ENCODE assay signal across 1 cellular context in the genomic region with DNA sequence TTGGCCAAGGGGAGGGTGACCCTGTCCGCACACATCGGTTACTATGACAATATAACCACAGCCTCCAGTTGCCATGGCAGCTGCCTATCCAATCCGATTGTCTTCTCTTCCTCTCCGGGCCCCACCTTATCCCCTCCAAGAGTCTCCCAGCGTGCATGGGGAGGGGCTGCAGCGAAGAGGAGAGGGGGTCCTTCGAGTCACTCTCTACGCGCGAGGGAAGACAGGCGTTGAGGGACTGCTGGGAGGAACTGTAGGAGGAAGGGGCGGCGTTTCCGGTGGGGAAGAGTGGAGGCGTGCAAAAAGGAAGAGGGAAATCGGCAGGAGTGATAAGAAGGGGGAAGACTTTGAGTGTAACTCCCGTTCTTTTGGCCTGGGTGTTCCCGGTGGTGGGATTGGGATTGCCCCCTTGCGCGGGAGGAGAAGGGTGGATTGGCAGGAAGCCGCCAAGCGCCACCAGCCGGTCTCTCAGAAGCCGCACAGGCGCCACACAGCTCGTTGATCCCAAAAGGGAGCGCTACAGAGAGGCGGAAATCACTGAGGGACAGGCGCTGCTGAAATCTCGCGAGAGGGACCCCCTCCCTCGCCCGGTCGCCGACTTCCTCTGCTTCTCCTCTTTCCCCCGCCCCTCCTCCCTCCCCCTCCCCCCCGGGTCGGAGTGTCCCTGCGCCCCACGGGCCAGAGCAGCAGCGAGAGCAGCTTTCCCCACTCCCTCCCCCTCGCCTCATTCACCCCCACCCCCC.
TF ChIP-seq lines count a peak whose summit lies in the region.

No MANE protein-coding gene starts in this region.

TF ChIP-seq in HepG2, 621 proteins besides CTCF, POLR2A, EP300 and RAD21 (continued from another document and continues in another):
- TF ChIP-seq, protein P1, sequence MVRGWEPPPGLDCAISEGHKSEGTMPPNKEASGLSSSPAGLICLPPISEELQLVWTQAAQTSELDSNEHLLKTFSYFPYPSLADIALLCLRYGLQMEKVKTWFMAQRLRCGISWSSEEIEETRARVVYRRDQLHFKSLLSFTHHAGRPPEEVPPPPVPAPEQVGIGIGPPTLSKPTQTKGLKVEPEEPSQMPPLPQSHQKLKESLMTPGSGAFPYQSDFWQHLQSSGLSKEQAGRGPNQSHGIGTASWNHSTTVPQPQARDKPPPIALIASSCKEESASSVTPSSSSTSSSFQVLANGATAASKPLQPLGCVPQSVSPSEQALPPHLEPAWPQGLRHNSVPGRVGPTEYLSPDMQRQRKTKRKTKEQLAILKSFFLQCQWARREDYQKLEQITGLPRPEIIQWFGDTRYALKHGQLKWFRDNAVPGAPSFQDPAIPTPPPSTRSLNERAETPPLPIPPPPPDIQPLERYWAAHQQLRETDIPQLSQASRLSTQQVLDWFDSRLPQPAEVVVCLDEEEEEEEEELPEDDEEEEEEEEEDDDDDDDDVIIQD (CRISPR knock-in tag; IDR thresholded peaks at IDR 0.05; ENCODE audit: low read depth) = no peak; the same call in 1 of the 2 replicates
- TF ChIP-seq, protein P2, sequence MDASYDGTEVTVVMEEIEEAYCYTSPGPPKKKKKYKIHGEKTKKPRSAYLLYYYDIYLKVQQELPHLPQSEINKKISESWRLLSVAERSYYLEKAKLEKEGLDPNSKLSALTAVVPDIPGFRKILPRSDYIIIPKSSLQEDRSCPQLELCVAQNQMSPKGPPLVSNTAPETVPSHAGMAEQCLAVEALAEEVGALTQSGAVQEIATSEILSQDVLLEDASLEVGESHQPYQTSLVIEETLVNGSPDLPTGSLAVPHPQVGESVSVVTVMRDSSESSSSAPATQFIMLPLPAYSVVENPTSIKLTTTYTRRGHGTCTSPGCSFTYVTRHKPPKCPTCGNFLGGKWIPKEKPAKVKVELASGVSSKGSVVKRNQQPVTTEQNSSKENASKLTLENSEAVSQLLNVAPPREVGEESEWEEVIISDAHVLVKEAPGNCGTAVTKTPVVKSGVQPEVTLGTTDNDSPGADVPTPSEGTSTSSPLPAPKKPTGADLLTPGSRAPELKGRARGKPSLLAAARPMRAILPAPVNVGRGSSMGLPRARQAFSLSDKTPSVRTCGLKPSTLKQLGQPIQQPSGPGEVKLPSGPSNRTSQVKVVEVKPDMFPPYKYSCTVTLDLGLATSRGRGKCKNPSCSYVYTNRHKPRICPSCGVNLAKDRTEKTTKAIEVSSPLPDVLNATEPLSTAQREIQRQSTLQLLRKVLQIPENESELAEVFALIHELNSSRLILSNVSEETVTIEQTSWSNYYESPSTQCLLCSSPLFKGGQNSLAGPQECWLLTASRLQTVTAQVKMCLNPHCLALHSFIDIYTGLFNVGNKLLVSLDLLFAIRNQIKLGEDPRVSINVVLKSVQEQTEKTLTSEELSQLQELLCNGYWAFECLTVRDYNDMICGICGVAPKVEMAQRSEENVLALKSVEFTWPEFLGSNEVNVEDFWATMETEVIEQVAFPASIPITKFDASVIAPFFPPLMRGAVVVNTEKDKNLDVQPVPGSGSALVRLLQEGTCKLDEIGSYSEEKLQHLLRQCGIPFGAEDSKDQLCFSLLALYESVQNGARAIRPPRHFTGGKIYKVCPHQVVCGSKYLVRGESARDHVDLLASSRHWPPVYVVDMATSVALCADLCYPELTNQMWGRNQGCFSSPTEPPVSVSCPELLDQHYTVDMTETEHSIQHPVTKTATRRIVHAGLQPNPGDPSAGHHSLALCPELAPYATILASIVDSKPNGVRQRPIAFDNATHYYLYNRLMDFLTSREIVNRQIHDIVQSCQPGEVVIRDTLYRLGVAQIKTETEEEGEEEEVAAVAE (CRISPR knock-in tag; IDR thresholded peaks at IDR 0.05; ENCODE audit: borderline replicate concordance) = peak; percentile 88; the same call in 1 of the 2 replicates
- TF ChIP-seq, protein P3, sequence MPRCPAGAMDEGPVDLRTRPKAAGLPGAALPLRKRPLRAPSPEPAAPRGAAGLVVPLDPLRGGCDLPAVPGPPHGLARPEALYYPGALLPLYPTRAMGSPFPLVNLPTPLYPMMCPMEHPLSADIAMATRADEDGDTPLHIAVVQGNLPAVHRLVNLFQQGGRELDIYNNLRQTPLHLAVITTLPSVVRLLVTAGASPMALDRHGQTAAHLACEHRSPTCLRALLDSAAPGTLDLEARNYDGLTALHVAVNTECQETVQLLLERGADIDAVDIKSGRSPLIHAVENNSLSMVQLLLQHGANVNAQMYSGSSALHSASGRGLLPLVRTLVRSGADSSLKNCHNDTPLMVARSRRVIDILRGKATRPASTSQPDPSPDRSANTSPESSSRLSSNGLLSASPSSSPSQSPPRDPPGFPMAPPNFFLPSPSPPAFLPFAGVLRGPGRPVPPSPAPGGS (CRISPR knock-in tag; IDR thresholded peaks at IDR 0.05) = no peak
- TF ChIP-seq SP2 (CRISPR knock-in tag; IDR thresholded peaks at IDR 0.05) (peak; percentile 48; the same call in 1 of the 2 replicates), TGIF2 (CRISPR knock-in tag; IDR thresholded peaks at IDR 0.05) (peak; percentile 77), ZNF552 (CRISPR knock-in tag; IDR thresholded peaks at IDR 0.05; ENCODE audit: borderline replicate concordance) (no peak), EED (CRISPR knock-in tag; IDR thresholded peaks at IDR 0.05) (no peak), ZNF674 (CRISPR knock-in tag; IDR thresholded peaks at IDR 0.05; ENCODE audit: low read depth) (no peak), ZNF816 (CRISPR knock-in tag; IDR thresholded peaks at IDR 0.05; ENCODE audit: borderline replicate concordance) (peak; percentile 40; the same call in 1 of the 2 replicates), KDM6A (CRISPR knock-in tag; IDR thresholded peaks at IDR 0.05; ENCODE audit: low read depth) (no peak), ZNF382 (CRISPR knock-in tag; IDR thresholded peaks at IDR 0.05; ENCODE audit: borderline replicate concordance) (no peak), ZNF589 (CRISPR knock-in tag; conservative IDR thresholded peaks at IDR 0.05) (0 out of 2 replicates have a peak, but pooled peaks have one; percentile 16), SALL2 (CRISPR knock-in tag; IDR thresholded peaks at IDR 0.05) (peak; percentile 76; the same call in 1 of the 2 replicates), NBN (conservative IDR thresholded peaks at IDR 0.05) (0 out of 2 replicates have a peak, but pooled peaks have one; percentile 42), YY1 (IDR thresholded peaks at IDR 0.05; ENCODE audit: insufficient read depth, insufficient replicate concordance, low read depth, low read length) (peak; percentile 71), KLF9 (CRISPR knock-in tag; IDR thresholded peaks at IDR 0.05; ENCODE audit: low read depth) (no peak), HCFC1 (IDR thresholded peaks at IDR 0.05; ENCODE audit: low read depth, low read length) (peak; percentile 78), PHF5A (CRISPR knock-in tag; IDR thresholded peaks at IDR 0.05; ENCODE audit: low read depth, unreplicated experiment) (no peak), ZNF136 (CRISPR knock-in tag; IDR thresholded peaks at IDR 0.05; ENCODE audit: low read depth) (no peak), FOXA1 (IDR thresholded peaks at IDR 0.05) (no peak), FOXA1 (CRISPR knock-in tag; IDR thresholded peaks at IDR 0.05) (no peak), ZNF484 (CRISPR knock-in tag; IDR thresholded peaks at IDR 0.05; ENCODE audit: borderline replicate concordance, low read depth) (no peak)
- TF ChIP-seq, protein P4, sequence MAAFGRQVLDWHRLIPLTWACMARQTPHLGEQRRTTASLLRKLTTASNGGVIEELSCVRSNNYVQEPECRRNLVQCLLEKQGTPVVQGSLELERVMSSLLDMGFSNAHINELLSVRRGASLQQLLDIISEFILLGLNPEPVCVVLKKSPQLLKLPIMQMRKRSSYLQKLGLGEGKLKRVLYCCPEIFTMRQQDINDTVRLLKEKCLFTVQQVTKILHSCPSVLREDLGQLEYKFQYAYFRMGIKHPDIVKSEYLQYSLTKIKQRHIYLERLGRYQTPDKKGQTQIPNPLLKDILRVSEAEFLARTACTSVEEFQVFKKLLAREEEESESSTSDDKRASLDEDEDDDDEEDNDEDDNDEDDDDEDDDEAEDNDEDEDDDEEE (CRISPR knock-in tag; IDR thresholded peaks at IDR 0.05) = no peak
- TF ChIP-seq, protein P5, sequence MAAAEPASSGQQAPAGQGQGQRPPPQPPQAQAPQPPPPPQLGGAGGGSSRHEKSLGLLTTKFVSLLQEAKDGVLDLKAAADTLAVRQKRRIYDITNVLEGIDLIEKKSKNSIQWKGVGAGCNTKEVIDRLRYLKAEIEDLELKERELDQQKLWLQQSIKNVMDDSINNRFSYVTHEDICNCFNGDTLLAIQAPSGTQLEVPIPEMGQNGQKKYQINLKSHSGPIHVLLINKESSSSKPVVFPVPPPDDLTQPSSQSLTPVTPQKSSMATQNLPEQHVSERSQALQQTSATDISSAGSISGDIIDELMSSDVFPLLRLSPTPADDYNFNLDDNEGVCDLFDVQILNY (CRISPR knock-in tag; conservative IDR thresholded peaks at IDR 0.05) = no peak
- TF ChIP-seq, protein P6, sequence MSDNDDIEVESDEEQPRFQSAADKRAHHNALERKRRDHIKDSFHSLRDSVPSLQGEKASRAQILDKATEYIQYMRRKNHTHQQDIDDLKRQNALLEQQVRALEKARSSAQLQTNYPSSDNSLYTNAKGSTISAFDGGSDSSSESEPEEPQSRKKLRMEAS (IDR thresholded peaks at IDR 0.05) = peak; percentile 89
- TF ChIP-seq, protein P7, sequence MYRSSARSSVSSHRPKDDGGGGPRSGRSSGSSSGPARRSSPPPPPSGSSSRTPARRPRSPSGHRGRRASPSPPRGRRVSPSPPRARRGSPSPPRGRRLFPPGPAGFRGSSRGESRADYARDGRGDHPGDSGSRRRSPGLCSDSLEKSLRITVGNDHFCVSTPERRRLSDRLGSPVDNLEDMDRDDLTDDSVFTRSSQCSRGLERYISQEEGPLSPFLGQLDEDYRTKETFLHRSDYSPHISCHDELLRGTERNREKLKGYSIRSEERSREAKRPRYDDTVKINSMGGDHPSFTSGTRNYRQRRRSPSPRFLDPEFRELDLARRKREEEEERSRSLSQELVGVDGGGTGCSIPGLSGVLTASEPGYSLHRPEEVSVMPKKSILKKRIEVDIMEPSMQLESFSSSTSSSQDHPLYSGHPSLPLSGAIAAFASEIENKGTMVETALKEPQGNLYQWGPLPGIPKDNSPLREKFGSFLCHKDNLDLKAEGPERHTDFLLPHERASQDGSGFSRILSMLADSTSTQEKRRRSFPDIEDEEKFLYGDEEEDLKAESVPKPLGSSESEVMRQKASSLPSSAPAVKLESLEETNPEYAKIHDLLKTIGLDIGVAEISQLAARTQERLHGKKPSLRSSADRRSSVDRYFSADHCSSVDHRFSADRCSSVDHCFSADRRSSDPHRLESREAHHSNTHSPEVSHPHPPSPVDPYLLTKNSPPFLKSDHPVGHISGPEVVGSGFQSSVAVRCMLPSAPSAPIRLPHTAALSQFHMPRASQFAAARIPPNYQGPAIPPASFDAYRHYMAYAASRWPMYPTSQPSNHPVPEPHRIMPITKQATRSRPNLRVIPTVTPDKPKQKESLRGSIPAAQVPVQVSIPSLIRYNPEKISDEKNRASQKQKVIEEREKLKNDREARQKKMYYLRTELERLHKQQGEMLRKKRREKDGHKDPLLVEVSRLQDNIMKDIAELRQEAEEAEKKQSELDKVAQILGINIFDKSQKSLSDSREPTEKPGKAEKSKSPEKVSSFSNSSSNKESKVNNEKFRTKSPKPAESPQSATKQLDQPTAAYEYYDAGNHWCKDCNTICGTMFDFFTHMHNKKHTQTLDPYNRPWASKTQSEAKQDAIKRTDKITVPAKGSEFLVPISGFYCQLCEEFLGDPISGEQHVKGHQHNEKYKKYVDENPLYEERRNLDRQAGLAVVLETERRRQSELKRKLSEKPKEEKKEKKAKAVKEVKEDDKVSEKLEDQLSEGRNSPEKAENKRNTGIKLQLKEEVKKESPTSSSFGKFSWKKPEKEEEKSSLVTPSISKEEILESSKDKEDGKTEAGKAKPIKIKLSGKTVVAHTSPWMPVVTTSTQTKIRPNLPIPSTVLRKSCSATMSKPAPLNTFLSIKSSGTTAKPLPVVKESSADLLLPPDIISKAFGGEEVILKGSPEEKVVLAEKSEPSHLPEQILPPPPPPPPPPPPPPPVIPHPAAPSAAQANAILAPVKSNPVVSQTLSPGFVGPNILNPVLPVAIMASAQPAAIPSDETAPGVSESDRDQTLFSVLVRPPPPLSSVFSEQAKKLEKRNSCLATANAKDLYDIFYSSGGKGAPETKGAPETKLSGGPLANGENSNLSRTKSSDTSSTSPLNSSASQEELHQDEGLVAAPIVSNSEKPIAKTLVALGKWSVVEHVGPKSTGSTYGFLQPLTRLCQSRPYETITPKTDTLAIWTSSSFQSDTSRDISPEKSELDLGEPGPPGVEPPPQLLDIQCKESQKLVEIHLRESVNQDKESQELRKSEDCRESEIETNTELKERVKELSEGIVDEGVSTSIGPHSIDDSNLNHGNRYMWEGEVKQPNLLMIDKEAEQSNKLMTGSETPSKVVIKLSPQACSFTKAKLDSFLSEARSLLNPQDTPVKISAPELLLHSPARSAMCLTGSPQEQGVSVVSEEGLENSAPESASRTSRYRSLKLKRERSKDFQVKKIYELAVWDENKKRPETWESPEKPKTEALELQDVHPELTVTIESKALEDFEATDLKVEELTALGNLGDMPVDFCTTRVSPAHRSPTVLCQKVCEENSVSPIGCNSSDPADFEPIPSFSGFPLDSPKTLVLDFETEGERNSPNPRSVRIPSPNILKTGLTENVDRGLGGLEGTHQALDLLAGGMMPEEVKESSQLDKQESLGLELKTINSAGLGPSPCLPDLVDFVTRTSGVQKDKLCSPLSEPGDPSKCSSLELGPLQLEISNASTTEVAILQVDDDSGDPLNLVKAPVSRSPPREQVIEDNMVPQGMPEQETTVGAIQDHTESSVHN (CRISPR knock-in tag; IDR thresholded peaks at IDR 0.05) = no peak
- TF ChIP-seq, protein P8, sequence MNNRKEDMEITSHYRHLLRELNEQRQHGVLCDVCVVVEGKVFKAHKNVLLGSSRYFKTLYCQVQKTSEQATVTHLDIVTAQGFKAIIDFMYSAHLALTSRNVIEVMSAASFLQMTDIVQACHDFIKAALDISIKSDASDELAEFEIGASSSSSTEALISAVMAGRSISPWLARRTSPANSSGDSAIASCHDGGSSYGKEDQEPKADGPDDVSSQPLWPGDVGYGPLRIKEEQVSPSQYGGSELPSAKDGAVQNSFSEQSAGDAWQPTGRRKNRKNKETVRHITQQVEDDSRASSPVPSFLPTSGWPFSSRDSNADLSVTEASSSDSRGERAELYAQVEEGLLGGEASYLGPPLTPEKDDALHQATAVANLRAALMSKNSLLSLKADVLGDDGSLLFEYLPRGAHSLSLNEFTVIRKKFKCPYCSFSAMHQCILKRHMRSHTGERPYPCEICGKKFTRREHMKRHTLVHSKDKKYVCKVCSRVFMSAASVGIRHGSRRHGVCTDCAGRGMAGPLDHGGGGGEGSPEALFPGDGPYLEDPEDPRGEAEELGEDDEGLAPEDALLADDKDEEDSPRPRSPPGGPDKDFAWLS (CRISPR knock-in tag; IDR thresholded peaks at IDR 0.05; ENCODE audit: borderline replicate concordance) = no peak
- TF ChIP-seq, protein P9, sequence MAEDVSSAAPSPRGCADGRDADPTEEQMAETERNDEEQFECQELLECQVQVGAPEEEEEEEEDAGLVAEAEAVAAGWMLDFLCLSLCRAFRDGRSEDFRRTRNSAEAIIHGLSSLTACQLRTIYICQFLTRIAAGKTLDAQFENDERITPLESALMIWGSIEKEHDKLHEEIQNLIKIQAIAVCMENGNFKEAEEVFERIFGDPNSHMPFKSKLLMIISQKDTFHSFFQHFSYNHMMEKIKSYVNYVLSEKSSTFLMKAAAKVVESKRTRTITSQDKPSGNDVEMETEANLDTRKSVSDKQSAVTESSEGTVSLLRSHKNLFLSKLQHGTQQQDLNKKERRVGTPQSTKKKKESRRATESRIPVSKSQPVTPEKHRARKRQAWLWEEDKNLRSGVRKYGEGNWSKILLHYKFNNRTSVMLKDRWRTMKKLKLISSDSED (CRISPR knock-in tag; IDR thresholded peaks at IDR 0.05) = no peak
